ENCODE assay signal across 22 cellular contexts in genomic region chr11:90242894-90243416, GRCh38.
"Had no signal": no experiment of that assay in that cellular context is flagged by ENCODE, and none has a peak within 500 bp of the region (broad histone marks: within the 10 kb centered on the region; RNA-seq: fewer than 3 reads in every experiment).

No MANE protein-coding gene starts in this region.

- DNase-seq: activated CD4-positive, alpha-beta T cell treated with anti-CD3 and anti-CD28 coated beads for 4 hours; activated CD4-positive, alpha-beta T cell treated with anti-CD3 and anti-CD28 coated beads, Interleukin-2, amount 50 U/mL, for 48 hours; activated CD4-positive, CD25-positive, alpha-beta regulatory T cell; activated effector memory CD4-positive, alpha-beta T cell treated with anti-CD3 and anti-CD28 coated beads, Interleukin-2, amount 50 U/mL, for 16 hours; activated naive CD4-positive, alpha-beta T cell treated with anti-CD3 and anti-CD28 coated beads, Interleukin-2, amount 50 U/mL, for 16 hours; activated naive CD8-positive, alpha-beta T cell treated with anti-CD3 and anti-CD28 coated beads, Interleukin-2, amount 50 U/mL, for 24 hours; activated T-cell treated with anti-CD3 and anti-CD28 coated beads, Interleukin-2, amount 50 U/mL, for 72 hours; cerebellar nuclear complex; heart right ventricle; immature natural killer cell; midbrain; nucleus accumbens; right cardiac atrium; stimulated activated CD4-positive, alpha-beta T cell treated with anti-CD3 and anti-CD28 coated beads, Interleukin-12 subunit alpha, Interleukin-12 subunit beta, amount 100 ng/mL, for 4 hours; stimulated activated CD4-positive, alpha-beta T cell treated with anti-CD3 and anti-CD28 coated beads, Interleukin-4, amount 100 ng/mL, for 4 hours; stimulated activated naive CD8-positive, alpha-beta T cell treated with anti-CD3 and anti-CD28 coated beads, Interleukin-15, Interleukin-2, amounts not matched to agents 100 U/mL and 50 U/mL, for 24 hours; T-helper 17 cell; upper lobe of right lung had no signal

- H2AFZ ChIP-seq: parathyroid adenoma had no signal

- H3K27ac Mint-ChIP-seq: activated naive CD8-positive, alpha-beta T cell treated with anti-CD3 and anti-CD28 coated beads, Interleukin-2, amount 50 U/mL, for 24 hours; activated T-cell treated with anti-CD3 and anti-CD28 coated beads, Interleukin-2, amount 50 U/mL, for 72 hours; immature natural killer cell; natural killer cell treated with Interleukin-12 subunit alpha and Interleukin-12 subunit beta and Interleukin-15 and Interleukin-18, amount 100 ng/mL, for 72 hours; T-helper 17 cell had no signal

- H3K36me3 Mint-ChIP-seq: immature natural killer cell; natural killer cell treated with Interleukin-12 subunit alpha and Interleukin-12 subunit beta and Interleukin-15 and Interleukin-18, amount 100 ng/mL, for 72 hours had no signal

- H3K27ac ChIP-seq: coronary artery, heart right ventricle, parathyroid adenoma, upper lobe of right lung had no signal

- H3K4me3 ChIP-seq: coronary artery, heart right ventricle, upper lobe of right lung had no signal

- H3K9me3 Mint-ChIP-seq: activated naive CD8-positive, alpha-beta T cell treated with anti-CD3 and anti-CD28 coated beads, Interleukin-2, amount 50 U/mL, for 24 hours; activated T-cell treated with anti-CD3 and anti-CD28 coated beads, Interleukin-2, amount 50 U/mL, for 72 hours; immature natural killer cell; natural killer cell treated with Interleukin-12 subunit alpha and Interleukin-12 subunit beta and Interleukin-15 and Interleukin-18, amount 100 ng/mL, for 72 hours had no signal

- ATAC-seq: activated naive CD8-positive, alpha-beta T cell treated with anti-CD3 and anti-CD28 coated beads, Interleukin-2, amount 50 U/mL, for 24 hours; activated T-cell treated with anti-CD3 and anti-CD28 coated beads, Interleukin-2, amount 50 U/mL, for 72 hours; heart right ventricle; left lobe of liver; natural killer cell treated with Interleukin-12 subunit alpha and Interleukin-12 subunit beta and Interleukin-15 and Interleukin-18, amount 100 ng/mL, for 72 hours; right cardiac atrium; stimulated activated naive CD8-positive, alpha-beta T cell treated with anti-CD3 and anti-CD28 coated beads, Interleukin-15, Interleukin-2, amounts not matched to agents 100 U/mL and 50 U/mL, for 24 hours; T-helper 17 cell; upper lobe of right lung had no signal

- H3K79me2 ChIP-seq: parathyroid adenoma had no signal

- H3K4me1 Mint-ChIP-seq: activated naive CD8-positive, alpha-beta T cell treated with anti-CD3 and anti-CD28 coated beads, Interleukin-2, amount 50 U/mL, for 24 hours; immature natural killer cell had no signal

- H3K36me3 ChIP-seq: heart right ventricle, upper lobe of right lung had no signal

- H3K4me3 Mint-ChIP-seq: activated naive CD8-positive, alpha-beta T cell treated with anti-CD3 and anti-CD28 coated beads, Interleukin-2, amount 50 U/mL, for 24 hours; activated T-cell treated with anti-CD3 and anti-CD28 coated beads, Interleukin-2, amount 50 U/mL, for 72 hours; immature natural killer cell; natural killer cell treated with Interleukin-12 subunit alpha and Interleukin-12 subunit beta and Interleukin-15 and Interleukin-18, amount 100 ng/mL, for 72 hours; T-helper 17 cell had no signal

- H3K4me1 ChIP-seq: heart right ventricle, parathyroid adenoma, upper lobe of right lung had no signal
